Comparison of ENCODE assay signal across 10 cellular contexts in genomic region chr2:208101716-208102631, GRCh38. TPM values are rescaled to one million over a fixed set of nuclear protein-coding genes. Genes with fewer than 3 reads are reported as not detected.
DNase-seq lines count a peak whose midpoint lies in the region; ATAC-seq and TF ChIP-seq lines count a peak whose summit lies in the region.
"Had no signal": no experiment of that assay in that cellular context is flagged by ENCODE, and none has a peak within 500 bp of the region (broad histone marks: within the 10 kb centered on the region; RNA-seq: fewer than 3 reads in every experiment).

No MANE protein-coding gene starts in this region.

- H3K9me2 ChIP-seq in GM23248 (ENCODE audit: insufficient read depth) (no peaks in the 10 kb centered on the region), hepatocyte (replicated peaks; ENCODE audit: insufficient read depth) (no peaks in the 10 kb centered on the region)

- H3K27ac ChIP-seq in GM23248 (no peak overlapping the region), hepatocyte (no peak overlapping the region), lower lobe of right lung (no peak overlapping the region)
- H3K27ac ChIP-seq: testis had no signal

- ATAC-seq in HG02885 (IDR thresholded peaks at IDR 0.05; ENCODE audit: poor library complexity, unreplicated experiment) (no peak), lower lobe of right lung (no peak), GM18502 (IDR thresholded peaks at IDR 0.05; ENCODE audit: poor library complexity, unreplicated experiment) (no peak), GM21423 (IDR thresholded peaks at IDR 0.05; ENCODE audit: unreplicated experiment) (no peak)

- H3K79me2 ChIP-seq in GM23248 (ENCODE audit: insufficient read depth) = no peaks in the 10 kb centered on the region
- no peaks in the 10 kb centered on the region for H3K79me2 ChIP-seq in hepatocyte

- H3K36me3 ChIP-seq in GM23248 (ENCODE audit: low read depth) (no peaks in the 10 kb centered on the region), hepatocyte (replicated peaks; ENCODE audit: insufficient read depth, low read depth) (no peaks in the 10 kb centered on the region), lower lobe of right lung (no peaks in the 10 kb centered on the region)

- in situ Hi-C loops in GM23248 (cut with MboI) = no loop called here

- no peak overlapping the region for H3K4me2 ChIP-seq in GM23248 (ENCODE audit: unreplicated experiment)
- no peak overlapping the region for H3K4me2 ChIP-seq in hepatocyte

- DNase-seq in AG20443 (ENCODE audit: low spot score) = peak; percentile 44
- peak; percentile 47 for DNase-seq in GM23248
- peak; percentile 15 for DNase-seq in RPMI8226
- DNase-seq in hepatocyte (ENCODE audit: low spot score) = peak; percentile 56
- DNase-seq in lower lobe of right lung = no peak
- DNase-seq: testis had no signal

- WGBS in GM23248 (ENCODE audit: low coverage in 1 of 2, low lambda C conversion rate in 2 of 2, missing lambda C conversion rate in 2 of 2), 2 experiments = 36 to 40% methylated on average over 10 of the region's 10 CpGs
- 65% methylated on average over 10 of the region's 10 CpGs for WGBS in hepatocyte (ENCODE audit: low lambda C conversion rate, missing lambda C conversion rate)

- no peak overlapping the region for H3K4me3 ChIP-seq in GM23248
- H3K4me3 ChIP-seq in hepatocyte = no peak overlapping the region
- H3K4me3 ChIP-seq in lower lobe of right lung = no peak overlapping the region
- H3K4me3 ChIP-seq: lung, testis had no signal

- no peak overlapping the region for H3K9ac ChIP-seq in GM23248

- H2AFZ ChIP-seq in GM23248 = 0 out of 2 replicates have a peak overlapping the region, but pooled peaks have one; percentile 35
- H2AFZ ChIP-seq in hepatocyte = no peak overlapping the region

- H3K4me1 ChIP-seq in GM23248 (ENCODE audit: insufficient read depth) = 0 out of 2 replicates have a peak, but pooled peaks cover 7% of the 10 kb centered on the region
- H3K4me1 ChIP-seq in hepatocyte (ENCODE audit: insufficient read depth) = no peaks in the 10 kb centered on the region
- no peaks in the 10 kb centered on the region for H3K4me1 ChIP-seq in lower lobe of right lung
- H3K4me1 ChIP-seq: testis had no signal

- intact Hi-C loops in lower lobe of right lung (cut with DNase I) = no loop called here

- no peaks in the 10 kb centered on the region for H3F3A ChIP-seq in GM23248 (ENCODE audit: insufficient read depth)

- H3K27me3 ChIP-seq in GM23248 (replicated peaks; ENCODE audit: insufficient read depth) (peaks cover 11% of the 10 kb centered on the region), hepatocyte (no peaks in the 10 kb centered on the region), lower lobe of right lung (ENCODE audit: low read depth) (no peaks in the 10 kb centered on the region)
- H3K27me3 ChIP-seq: testis had no signal

- TF ChIP-seq CTCF in hepatocyte (IDR thresholded peaks at IDR 0.05; ENCODE audit: poor library complexity) (peak; percentile 80), lower lobe of right lung (IDR thresholded peaks at IDR 0.05) (no peak)

- H3K9me3 ChIP-seq in GM23248 (ENCODE audit: low read depth) (no peaks in the 10 kb centered on the region), hepatocyte (ENCODE audit: low read depth) (no peaks in the 10 kb centered on the region), lower lobe of right lung (no peaks in the 10 kb centered on the region)
- H3K9me3 ChIP-seq: testis had no signal

- no peaks in the 10 kb centered on the region for H4K20me1 ChIP-seq in GM23248 (ENCODE audit: insufficient read depth)
- no peaks in the 10 kb centered on the region for H4K20me1 ChIP-seq in hepatocyte (ENCODE audit: insufficient read depth, poor library complexity, severe bottlenecking)

RNA-seq across cellular contexts. Expression of gene CRYGD, which starts 22.4 kb away (rescaled TPM):
- not detected in 2 replicates for total RNA-seq in GM23248 (2014; rRNA removed; shearing (Covaris generic))
- polyA plus RNA-seq in GM23248 (2016; fragmentation: Nextera tagmentation; extraction: Ambion mirVana) = not detected in 2 replicates
- not detected in 2 replicates for total RNA-seq in hepatocyte
- 0.47 and 0.85 TPM in 2 replicates for polyA plus RNA-seq in hepatocyte
- total RNA-seq in lower lobe of right lung = not detected
- total RNA-seq: lung, testis had no signal
- polyA plus RNA-seq: lung had no signal

RNA-seq across cellular contexts. Expression of gene CRYGC, which starts 27.7 kb away (rescaled TPM):
- total RNA-seq in GM23248 (2014; rRNA removed; shearing (Covaris generic)) = not detected in 2 replicates
- not detected in 2 replicates for polyA plus RNA-seq in GM23248 (2016; fragmentation: Nextera tagmentation; extraction: Ambion mirVana)
- 1.3 TPM in 1 of 2 replicates, not detected in the other for total RNA-seq in hepatocyte
- polyA plus RNA-seq in hepatocyte = 1.3 TPM in 2 replicates
- total RNA-seq in lower lobe of right lung = not detected
- total RNA-seq: lung had no signal
- polyA plus RNA-seq: lung had no signal

RNA-seq across cellular contexts. Expression of gene CRYGB, which starts 44.0 kb away (rescaled TPM):
- not detected in 2 replicates for total RNA-seq in GM23248 (2014; rRNA removed; shearing (Covaris generic))
- polyA plus RNA-seq in GM23248 (2016; fragmentation: Nextera tagmentation; extraction: Ambion mirVana) (not detected in 2 replicates), hepatocyte (not detected in 2 replicates)
- total RNA-seq in hepatocyte (not detected in 2 replicates), lower lobe of right lung (not detected)
- total RNA-seq: lung had no signal
- polyA plus RNA-seq: lung had no signal
